1 cellular context compared by ENCODE assay signal in the genomic region with DNA sequence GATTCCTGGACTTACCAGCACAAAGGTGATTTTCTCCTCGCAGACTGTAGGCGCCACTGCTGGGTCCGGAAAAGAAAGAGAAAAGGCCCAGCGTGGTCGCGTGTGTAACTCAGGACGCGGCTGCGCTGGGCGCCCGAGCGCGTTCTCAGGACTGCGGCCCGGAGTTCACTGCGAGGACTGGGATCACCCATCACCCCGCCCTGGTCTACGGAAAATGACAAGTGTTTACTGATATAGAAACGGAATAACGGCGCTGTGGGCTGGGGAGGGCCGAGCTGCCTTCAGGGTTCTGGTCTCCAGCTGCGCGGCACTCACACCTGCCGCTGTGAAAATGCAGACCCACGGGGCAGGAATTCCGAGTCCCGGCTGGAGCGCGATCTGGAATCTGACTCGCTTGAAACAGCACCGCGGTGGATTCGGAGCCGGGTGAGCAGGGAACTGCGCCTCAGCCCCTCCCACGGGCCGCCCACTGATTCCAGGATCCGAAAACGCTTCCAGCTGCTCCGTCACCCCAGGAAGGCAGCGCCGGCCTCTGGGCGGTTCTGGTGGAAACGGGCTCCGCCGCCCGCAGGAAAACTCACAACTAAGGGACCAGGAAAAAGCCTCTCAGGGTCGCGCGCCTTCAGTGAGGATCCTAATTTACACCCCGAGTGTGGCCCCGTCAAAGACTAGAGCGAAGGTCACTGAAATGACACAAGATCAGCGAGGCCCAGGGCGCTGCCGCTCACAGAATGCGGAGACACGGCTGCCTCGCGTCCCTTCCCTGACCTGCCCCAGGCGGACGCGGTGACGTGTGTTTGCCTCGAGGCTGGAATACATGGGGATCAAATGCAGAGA.
A peak's percentile ranks its signal among the peaks of the same experiment; 100 is the strongest.
TF ChIP-seq lines count a peak whose summit lies in the region.

No MANE protein-coding gene starts in this region.

TF ChIP-seq in HepG2, 621 proteins besides CTCF, POLR2A, EP300 and RAD21 (continued from another document and continues in another):
- TF ChIP-seq CREB1 (IDR thresholded peaks at IDR 0.05): peak; percentile 77
- TF ChIP-seq CREB1 (CRISPR knock-in tag; IDR thresholded peaks at IDR 0.05): peak; percentile 85
- TF ChIP-seq, protein P1, sequence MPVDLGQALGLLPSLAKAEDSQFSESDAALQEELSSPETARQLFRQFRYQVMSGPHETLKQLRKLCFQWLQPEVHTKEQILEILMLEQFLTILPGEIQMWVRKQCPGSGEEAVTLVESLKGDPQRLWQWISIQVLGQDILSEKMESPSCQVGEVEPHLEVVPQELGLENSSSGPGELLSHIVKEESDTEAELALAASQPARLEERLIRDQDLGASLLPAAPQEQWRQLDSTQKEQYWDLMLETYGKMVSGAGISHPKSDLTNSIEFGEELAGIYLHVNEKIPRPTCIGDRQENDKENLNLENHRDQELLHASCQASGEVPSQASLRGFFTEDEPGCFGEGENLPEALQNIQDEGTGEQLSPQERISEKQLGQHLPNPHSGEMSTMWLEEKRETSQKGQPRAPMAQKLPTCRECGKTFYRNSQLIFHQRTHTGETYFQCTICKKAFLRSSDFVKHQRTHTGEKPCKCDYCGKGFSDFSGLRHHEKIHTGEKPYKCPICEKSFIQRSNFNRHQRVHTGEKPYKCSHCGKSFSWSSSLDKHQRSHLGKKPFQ (CRISPR knock-in tag; IDR thresholded peaks at IDR 0.05; ENCODE audit: insufficient replicate concordance): peak; percentile 76
- TF ChIP-seq ZNF556 (CRISPR knock-in tag; IDR thresholded peaks at IDR 0.05; ENCODE audit: borderline replicate concordance): peak; percentile 80; the same call in 1 of the 2 replicates
- no peak for TF ChIP-seq LCORL (IDR thresholded peaks at IDR 0.05)
- TF ChIP-seq LCORL (CRISPR knock-in tag; IDR thresholded peaks at IDR 0.05): peak; percentile 74
- TF ChIP-seq, protein P2, sequence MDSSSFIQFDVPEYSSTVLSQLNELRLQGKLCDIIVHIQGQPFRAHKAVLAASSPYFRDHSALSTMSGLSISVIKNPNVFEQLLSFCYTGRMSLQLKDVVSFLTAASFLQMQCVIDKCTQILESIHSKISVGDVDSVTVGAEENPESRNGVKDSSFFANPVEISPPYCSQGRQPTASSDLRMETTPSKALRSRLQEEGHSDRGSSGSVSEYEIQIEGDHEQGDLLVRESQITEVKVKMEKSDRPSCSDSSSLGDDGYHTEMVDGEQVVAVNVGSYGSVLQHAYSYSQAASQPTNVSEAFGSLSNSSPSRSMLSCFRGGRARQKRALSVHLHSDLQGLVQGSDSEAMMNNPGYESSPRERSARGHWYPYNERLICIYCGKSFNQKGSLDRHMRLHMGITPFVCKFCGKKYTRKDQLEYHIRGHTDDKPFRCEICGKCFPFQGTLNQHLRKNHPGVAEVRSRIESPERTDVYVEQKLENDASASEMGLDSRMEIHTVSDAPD (CRISPR knock-in tag; IDR thresholded peaks at IDR 0.05): no peak
- no peak for TF ChIP-seq CHD2 (IDR thresholded peaks at IDR 0.05; ENCODE audit: low read depth, low read length)
- TF ChIP-seq SPEN (CRISPR knock-in tag; IDR thresholded peaks at IDR 0.05; ENCODE audit: low read depth): peak; percentile 42; the same call in 1 of the 2 replicates
- TF ChIP-seq, protein P3, sequence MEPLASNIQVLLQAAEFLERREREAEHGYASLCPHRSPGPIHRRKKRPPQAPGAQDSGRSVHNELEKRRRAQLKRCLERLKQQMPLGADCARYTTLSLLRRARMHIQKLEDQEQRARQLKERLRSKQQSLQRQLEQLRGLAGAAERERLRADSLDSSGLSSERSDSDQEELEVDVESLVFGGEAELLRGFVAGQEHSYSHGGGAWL (CRISPR knock-in tag; IDR thresholded peaks at IDR 0.05): peak; percentile 40
- TF ChIP-seq ZNF83 (CRISPR knock-in tag; IDR thresholded peaks at IDR 0.05; ENCODE audit: borderline replicate concordance): peak; percentile 81; the same call in 1 of the 2 replicates
- TF ChIP-seq HIVEP1 (CRISPR knock-in tag; IDR thresholded peaks at IDR 0.05): 0 out of 2 replicates have a peak, but pooled peaks have one; percentile 41
- TF ChIP-seq ARID5B (CRISPR knock-in tag; IDR thresholded peaks at IDR 0.05): peak; percentile 54
- TF ChIP-seq ARHGAP35 (CRISPR knock-in tag; IDR thresholded peaks at IDR 0.05; ENCODE audit: borderline replicate concordance): peak; percentile 45; the same call in 1 of the 2 replicates
- TF ChIP-seq FOXJ3 (CRISPR knock-in tag; IDR thresholded peaks at IDR 0.05; ENCODE audit: borderline replicate concordance): peak; percentile 64; the same call in 1 of the 2 replicates
- no peak for TF ChIP-seq SIN3A (IDR thresholded peaks at IDR 0.05; ENCODE audit: borderline replicate concordance, low read depth, low read length)
- TF ChIP-seq TBX2 (CRISPR knock-in tag; IDR thresholded peaks at IDR 0.05; ENCODE audit: borderline replicate concordance): peak; percentile 44; the same call in 1 of the 2 replicates
- TF ChIP-seq STAT6 (CRISPR knock-in tag; IDR thresholded peaks at IDR 0.05; ENCODE audit: borderline replicate concordance): peak; percentile 52; the same call in 1 of the 2 replicates
- no peak for TF ChIP-seq DNMT1 (CRISPR knock-in tag; IDR thresholded peaks at IDR 0.05)
- TF ChIP-seq KDM3A (CRISPR knock-in tag; IDR thresholded peaks at IDR 0.05; ENCODE audit: low read depth): no peak; the same call in 1 of the 2 replicates
- peak; percentile 41; the same call in 1 of the 2 replicates for TF ChIP-seq ZNF703 (CRISPR knock-in tag; IDR thresholded peaks at IDR 0.05; ENCODE audit: borderline replicate concordance)
- TF ChIP-seq HNRNPUL1 (IDR thresholded peaks at IDR 0.05; ENCODE audit: low read depth, low read length): no peak
- no peak for TF ChIP-seq HNRNPK (IDR thresholded peaks at IDR 0.05; ENCODE audit: low read depth, low read length, poor library complexity, severe bottlenecking)
- TF ChIP-seq, protein P4, sequence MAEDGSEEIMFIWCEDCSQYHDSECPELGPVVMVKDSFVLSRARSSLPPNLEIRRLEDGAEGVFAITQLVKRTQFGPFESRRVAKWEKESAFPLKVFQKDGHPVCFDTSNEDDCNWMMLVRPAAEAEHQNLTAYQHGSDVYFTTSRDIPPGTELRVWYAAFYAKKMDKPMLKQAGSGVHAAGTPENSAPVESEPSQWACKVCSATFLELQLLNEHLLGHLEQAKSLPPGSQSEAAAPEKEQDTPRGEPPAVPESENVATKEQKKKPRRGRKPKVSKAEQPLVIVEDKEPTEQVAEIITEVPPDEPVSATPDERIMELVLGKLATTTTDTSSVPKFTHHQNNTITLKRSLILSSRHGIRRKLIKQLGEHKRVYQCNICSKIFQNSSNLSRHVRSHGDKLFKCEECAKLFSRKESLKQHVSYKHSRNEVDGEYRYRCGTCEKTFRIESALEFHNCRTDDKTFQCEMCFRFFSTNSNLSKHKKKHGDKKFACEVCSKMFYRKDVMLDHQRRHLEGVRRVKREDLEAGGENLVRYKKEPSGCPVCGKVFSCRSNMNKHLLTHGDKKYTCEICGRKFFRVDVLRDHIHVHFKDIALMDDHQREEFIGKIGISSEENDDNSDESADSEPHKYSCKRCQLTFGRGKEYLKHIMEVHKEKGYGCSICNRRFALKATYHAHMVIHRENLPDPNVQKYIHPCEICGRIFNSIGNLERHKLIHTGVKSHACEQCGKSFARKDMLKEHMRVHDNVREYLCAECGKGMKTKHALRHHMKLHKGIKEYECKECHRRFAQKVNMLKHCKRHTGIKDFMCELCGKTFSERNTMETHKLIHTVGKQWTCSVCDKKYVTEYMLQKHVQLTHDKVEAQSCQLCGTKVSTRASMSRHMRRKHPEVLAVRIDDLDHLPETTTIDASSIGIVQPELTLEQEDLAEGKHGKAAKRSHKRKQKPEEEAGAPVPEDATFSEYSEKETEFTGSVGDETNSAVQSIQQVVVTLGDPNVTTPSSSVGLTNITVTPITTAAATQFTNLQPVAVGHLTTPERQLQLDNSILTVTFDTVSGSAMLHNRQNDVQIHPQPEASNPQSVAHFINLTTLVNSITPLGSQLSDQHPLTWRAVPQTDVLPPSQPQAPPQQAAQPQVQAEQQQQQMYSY (CRISPR knock-in tag; IDR thresholded peaks at IDR 0.05): peak; percentile 93
- peak; percentile 82 for TF ChIP-seq ZNF781 (CRISPR knock-in tag; IDR thresholded peaks at IDR 0.05; ENCODE audit: borderline replicate concordance, not compliant biosample characterization)
- peak; percentile 80 for TF ChIP-seq ZNF232 (CRISPR knock-in tag; IDR thresholded peaks at IDR 0.05; ENCODE audit: borderline replicate concordance)
- TF ChIP-seq DPF2 (CRISPR knock-in tag; IDR thresholded peaks at IDR 0.05; ENCODE audit: borderline replicate concordance, low read depth): no peak
- TF ChIP-seq ZNF549 (CRISPR knock-in tag; IDR thresholded peaks at IDR 0.05): no peak
- no peak for TF ChIP-seq GPBP1L1 (CRISPR knock-in tag; IDR thresholded peaks at IDR 0.05)
- 0 out of 2 replicates have a peak, but pooled peaks have one; percentile 50 for TF ChIP-seq ZNF879 (CRISPR knock-in tag; IDR thresholded peaks at IDR 0.05)
- TF ChIP-seq KDM5B (CRISPR knock-in tag; IDR thresholded peaks at IDR 0.05; ENCODE audit: borderline replicate concordance): peak; percentile 93; the same call in 1 of the 2 replicates
- 0 out of 2 replicates have a peak, but pooled peaks have one; percentile 71 for TF ChIP-seq ZBTB3 (CRISPR knock-in tag; IDR thresholded peaks at IDR 0.05; ENCODE audit: borderline replicate concordance, low read depth)
- TF ChIP-seq KDM2A (CRISPR knock-in tag; IDR thresholded peaks at IDR 0.05; ENCODE audit: borderline replicate concordance, low read depth): peak; percentile 83
- TF ChIP-seq, protein P5, sequence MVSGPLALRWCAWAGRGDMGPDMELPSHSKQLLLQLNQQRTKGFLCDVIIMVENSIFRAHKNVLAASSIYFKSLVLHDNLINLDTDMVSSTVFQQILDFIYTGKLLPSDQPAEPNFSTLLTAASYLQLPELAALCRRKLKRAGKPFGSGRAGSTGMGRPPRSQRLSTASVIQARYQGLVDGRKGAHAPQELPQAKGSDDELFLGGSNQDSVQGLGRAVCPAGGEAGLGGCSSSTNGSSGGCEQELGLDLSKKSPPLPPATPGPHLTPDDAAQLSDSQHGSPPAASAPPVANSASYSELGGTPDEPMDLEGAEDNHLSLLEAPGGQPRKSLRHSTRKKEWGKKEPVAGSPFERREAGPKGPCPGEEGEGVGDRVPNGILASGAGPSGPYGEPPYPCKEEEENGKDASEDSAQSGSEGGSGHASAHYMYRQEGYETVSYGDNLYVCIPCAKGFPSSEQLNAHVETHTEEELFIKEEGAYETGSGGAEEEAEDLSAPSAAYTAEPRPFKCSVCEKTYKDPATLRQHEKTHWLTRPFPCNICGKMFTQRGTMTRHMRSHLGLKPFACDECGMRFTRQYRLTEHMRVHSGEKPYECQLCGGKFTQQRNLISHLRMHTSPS (CRISPR knock-in tag; IDR thresholded peaks at IDR 0.05; ENCODE audit: low read depth): peak; percentile 28; the same call in 1 of the 2 replicates
- TF ChIP-seq MIXL1 (CRISPR knock-in tag; IDR thresholded peaks at IDR 0.05): no peak
- TF ChIP-seq ZNF160 (CRISPR knock-in tag; IDR thresholded peaks at IDR 0.05): peak; percentile 54; the same call in 1 of the 2 replicates
- TF ChIP-seq TBL1XR1 (IDR thresholded peaks at IDR 0.05; ENCODE audit: borderline replicate concordance, low read length, partially characterized antibody): no peak
- TF ChIP-seq, protein P6, sequence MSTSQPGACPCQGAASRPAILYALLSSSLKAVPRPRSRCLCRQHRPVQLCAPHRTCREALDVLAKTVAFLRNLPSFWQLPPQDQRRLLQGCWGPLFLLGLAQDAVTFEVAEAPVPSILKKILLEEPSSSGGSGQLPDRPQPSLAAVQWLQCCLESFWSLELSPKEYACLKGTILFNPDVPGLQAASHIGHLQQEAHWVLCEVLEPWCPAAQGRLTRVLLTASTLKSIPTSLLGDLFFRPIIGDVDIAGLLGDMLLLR (CRISPR knock-in tag; IDR thresholded peaks at IDR 0.05): peak; percentile 63; the same call in 1 of the 2 replicates
